Comparison of ENCODE assay signal across 1 cellular context in the genomic region with DNA sequence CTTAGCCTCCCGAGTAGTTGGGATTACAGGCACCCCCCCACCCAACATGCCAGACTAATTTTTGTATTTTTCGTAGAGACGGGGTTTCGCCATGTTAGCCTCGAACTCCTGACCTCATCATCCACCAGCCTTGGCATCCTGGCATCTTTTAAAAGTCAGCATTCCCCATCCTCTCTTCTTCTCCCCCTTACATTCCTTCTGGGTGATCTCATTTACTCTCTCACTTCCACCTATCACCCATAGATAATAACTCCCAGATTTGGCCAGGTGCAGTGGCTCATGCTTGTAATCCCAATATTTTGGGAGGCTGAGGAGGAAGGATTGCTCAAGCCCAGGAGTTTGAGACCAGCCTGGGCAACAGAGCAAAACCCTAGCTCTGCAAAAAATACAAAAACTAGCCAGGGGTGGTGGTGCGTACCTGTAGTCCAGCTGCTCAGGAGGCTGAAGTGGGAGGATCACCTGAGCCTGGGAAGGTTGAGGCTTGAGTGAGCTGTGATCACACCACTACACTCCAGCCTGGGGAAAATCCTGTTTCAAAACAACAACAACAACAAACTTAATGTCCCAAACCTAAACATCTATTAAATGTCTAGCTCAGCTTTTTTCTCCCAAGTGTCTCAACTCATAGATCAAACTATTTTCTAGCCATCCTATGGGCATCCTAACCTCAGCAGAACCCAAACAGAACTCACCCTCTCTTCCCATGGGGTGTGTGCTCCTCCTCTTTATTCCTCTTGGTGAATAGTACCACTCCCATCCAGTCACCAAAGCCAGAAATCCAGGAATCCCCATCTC.
TF ChIP-seq lines count a peak whose summit lies in the region.

No MANE protein-coding gene starts in this region.

TF ChIP-seq in GM23338, 12 proteins besides CTCF, POLR2A, EP300 and RAD21 (continued from another document):
- TF ChIP-seq, protein P1, sequence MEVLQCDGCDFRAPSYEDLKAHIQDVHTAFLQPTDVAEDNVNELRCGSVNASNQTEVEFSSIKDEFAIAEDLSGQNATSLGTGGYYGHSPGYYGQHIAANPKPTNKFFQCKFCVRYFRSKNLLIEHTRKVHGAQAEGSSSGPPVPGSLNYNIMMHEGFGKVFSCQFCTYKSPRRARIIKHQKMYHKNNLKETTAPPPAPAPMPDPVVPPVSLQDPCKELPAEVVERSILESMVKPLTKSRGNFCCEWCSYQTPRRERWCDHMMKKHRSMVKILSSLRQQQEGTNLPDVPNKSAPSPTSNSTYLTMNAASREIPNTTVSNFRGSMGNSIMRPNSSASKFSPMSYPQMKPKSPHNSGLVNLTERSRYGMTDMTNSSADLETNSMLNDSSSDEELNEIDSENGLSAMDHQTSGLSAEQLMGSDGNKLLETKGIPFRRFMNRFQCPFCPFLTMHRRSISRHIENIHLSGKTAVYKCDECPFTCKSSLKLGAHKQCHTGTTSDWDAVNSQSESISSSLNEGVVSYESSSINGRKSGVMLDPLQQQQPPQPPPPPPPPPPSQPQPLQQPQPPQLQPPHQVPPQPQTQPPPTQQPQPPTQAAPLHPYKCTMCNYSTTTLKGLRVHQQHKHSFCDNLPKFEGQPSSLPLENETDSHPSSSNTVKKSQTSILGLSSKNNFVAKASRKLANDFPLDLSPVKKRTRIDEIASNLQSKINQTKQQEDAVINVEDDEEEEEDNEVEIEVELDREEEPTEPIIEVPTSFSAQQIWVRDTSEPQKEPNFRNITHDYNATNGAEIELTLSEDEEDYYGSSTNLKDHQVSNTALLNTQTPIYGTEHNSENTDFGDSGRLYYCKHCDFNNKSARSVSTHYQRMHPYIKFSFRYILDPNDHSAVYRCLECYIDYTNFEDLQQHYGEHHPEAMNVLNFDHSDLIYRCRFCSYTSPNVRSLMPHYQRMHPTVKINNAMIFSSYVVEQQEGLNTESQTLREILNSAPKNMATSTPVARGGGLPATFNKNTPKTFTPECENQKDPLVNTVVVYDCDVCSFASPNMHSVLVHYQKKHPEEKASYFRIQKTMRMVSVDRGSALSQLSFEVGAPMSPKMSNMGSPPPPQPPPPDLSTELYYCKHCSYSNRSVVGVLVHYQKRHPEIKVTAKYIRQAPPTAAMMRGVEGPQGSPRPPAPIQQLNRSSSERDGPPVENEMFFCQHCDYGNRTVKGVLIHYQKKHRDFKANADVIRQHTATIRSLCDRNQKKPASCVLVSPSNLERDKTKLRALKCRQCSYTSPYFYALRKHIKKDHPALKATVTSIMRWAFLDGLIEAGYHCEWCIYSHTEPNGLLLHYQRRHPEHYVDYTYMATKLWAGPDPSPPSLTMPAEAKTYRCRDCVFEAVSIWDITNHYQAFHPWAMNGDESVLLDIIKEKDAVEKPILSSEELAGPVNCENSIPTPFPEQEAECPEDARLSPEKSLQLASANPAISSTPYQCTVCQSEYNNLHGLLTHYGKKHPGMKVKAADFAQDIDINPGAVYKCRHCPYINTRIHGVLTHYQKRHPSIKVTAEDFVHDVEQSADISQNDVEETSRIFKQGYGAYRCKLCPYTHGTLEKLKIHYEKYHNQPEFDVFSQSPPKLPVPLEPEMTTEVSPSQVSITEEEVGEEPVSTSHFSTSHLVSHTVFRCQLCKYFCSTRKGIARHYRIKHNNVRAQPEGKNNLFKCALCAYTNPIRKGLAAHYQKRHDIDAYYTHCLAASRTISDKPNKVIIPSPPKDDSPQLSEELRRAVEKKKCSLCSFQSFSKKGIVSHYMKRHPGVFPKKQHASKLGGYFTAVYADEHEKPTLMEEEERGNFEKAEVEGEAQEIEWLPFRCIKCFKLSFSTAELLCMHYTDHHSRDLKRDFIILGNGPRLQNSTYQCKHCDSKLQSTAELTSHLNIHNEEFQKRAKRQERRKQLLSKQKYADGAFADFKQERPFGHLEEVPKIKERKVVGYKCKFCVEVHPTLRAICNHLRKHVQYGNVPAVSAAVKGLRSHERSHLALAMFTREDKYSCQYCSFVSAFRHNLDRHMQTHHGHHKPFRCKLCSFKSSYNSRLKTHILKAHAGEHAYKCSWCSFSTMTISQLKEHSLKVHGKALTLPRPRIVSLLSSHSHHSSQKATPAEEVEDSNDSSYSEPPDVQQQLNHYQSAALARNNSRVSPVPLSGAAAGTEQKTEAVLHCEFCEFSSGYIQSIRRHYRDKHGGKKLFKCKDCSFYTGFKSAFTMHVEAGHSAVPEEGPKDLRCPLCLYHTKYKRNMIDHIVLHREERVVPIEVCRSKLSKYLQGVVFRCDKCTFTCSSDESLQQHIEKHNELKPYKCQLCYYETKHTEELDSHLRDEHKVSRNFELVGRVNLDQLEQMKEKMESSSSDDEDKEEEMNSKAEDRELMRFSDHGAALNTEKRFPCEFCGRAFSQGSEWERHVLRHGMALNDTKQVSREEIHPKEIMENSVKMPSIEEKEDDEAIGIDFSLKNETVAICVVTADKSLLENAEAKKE (CRISPR knock-in tag; IDR thresholded peaks at IDR 0.05) = no peak
- no peak for TF ChIP-seq EZH2 (IDR thresholded peaks at IDR 0.05; ENCODE audit: low read depth, unreplicated experiment)
